Comparison of ENCODE assay signal across 22 cellular contexts in the genomic region with DNA sequence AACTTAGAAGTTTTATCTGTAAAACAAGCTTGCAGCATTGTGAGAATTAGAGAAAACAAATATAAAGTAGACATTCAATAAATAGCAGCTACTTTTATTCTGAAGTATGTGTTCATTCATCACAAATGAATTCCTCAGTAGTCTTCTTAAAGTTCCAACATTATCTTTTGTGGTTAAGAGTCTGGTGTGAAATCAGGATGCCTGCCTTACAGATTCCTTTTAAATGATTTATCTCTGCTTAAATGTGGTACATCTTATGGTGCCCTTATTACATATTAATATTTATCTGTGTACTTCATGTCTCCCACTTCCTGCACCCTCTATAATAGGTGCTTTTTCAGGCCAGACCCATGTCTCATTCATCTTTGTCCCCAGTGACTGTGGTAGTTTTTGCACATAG.
A peak's percentile ranks its signal among the peaks of the same experiment; 100 is the strongest.
DNase-seq lines count a peak whose midpoint lies in the region; ATAC-seq and TF ChIP-seq lines count a peak whose summit lies in the region.
"Had no signal": no experiment of that assay in that cellular context is flagged by ENCODE, and none has a peak within 500 bp of the region (broad histone marks: within the 10 kb centered on the region; RNA-seq: fewer than 3 reads in every experiment).

No MANE protein-coding gene starts in this region.

- H3K4me3 Mint-ChIP-seq in neural crest cell = peak overlapping the region; percentile 9
- H3K4me3 Mint-ChIP-seq: CD8-positive, alpha-beta T cell; H9 had no signal

- H3K27ac Mint-ChIP-seq in neural crest cell (ENCODE audit: unreplicated experiment) = peak overlapping the region; percentile 64
- H3K27ac Mint-ChIP-seq: CD8-positive, alpha-beta T cell had no signal

- no peak for ATAC-seq in GM21381 (IDR thresholded peaks at IDR 0.05; ENCODE audit: unreplicated experiment)
- ATAC-seq in GM21619 (IDR thresholded peaks at IDR 0.05; ENCODE audit: unreplicated experiment) = no peak
- no peak for ATAC-seq in HG02623 (IDR thresholded peaks at IDR 0.05; ENCODE audit: unreplicated experiment)
- ATAC-seq: CD8-positive, alpha-beta T cell; Right ventricle myocardium inferior had no signal

- H3K9me3 Mint-ChIP-seq in neural crest cell = peaks cover 13% of the 10 kb centered on the region
- H3K9me3 Mint-ChIP-seq: CD8-positive, alpha-beta T cell; H9 had no signal

- H3K36me3 Mint-ChIP-seq in neural crest cell (ENCODE audit: low read depth) = peaks cover 25% of the 10 kb centered on the region
- H3K36me3 Mint-ChIP-seq: CD8-positive, alpha-beta T cell had no signal

- no peaks in the 10 kb centered on the region for H3K27me3 Mint-ChIP-seq in neural crest cell (ENCODE audit: low read depth)

- peaks cover 63% of the 10 kb centered on the region for H3K4me1 Mint-ChIP-seq in neural crest cell

- TF ChIP-seq CTCF in neural crest cell (conservative IDR thresholded peaks at IDR 0.05) = no peak

- peak; percentile 16 for DNase-seq in COLO829 (ENCODE audit: low spot score)
- DNase-seq in astrocyte of the hippocampus (ENCODE audit: low read depth, low spot score) = peak; percentile 43
- peak; percentile 21 for DNase-seq in iris pigment epithelial cell (ENCODE audit: low read depth)
- no peak for DNase-seq in neural crest cell (ENCODE audit: low read depth, low spot score)
- no peak for DNase-seq in dermis blood vessel endothelial cell
- DNase-seq: 8988T; AML-193; C1 segment of cervical spinal cord; CD8-positive, alpha-beta T cell; DMS53; GM23248; H9; KG1; NCI-H1092; NCI-H1436; NCI-H1930; NCI-H345; NCI-H526 had no signal

Comparison
In these comparisons a context has a peak if more than half of its experiments do, and no peak if none do; other contexts are left out.
1. DNase-seq: peak in COLO829 (single experiment), astrocyte of the hippocampus (single experiment) and iris pigment epithelial cell (single experiment); none in neural crest cell (single experiment) and dermis blood vessel endothelial cell (single experiment).